Comparison of ENCODE assay signal across 19 cellular contexts in genomic region chr4:3524920-3525319, GRCh38. TPM values are rescaled to one million over a fixed set of nuclear protein-coding genes. Genes with fewer than 3 reads are reported as not detected.
DNase-seq lines count a peak whose midpoint lies in the region; ATAC-seq and TF ChIP-seq lines count a peak whose summit lies in the region.
"Had no signal": no experiment of that assay in that cellular context is flagged by ENCODE, and none has a peak within 500 bp of the region (broad histone marks: within the 10 kb centered on the region; RNA-seq: fewer than 3 reads in every experiment).

No MANE protein-coding gene starts in this region.

- ATAC-seq in GM21381 (IDR thresholded peaks at IDR 0.05; ENCODE audit: unreplicated experiment) = no peak
- ATAC-seq: PC-3 had no signal

- peak overlapping the region in 8 of 11 experiments; percentile 30 to 100 (median 99); a peak in 13 of 22 replicates for H3K4me2 ChIP-seq in BLaER1 treated with 17β-estradiol and CSF1 and Interleukin-3, amounts not matched to agents 10 nM and 100 nM

- no peak overlapping the region for H3K27ac ChIP-seq in BLaER1 treated with 17β-estradiol and CSF1 and Interleukin-3, amounts not matched to agents 10 nM and 100 nM
- no peak overlapping the region for H3K27ac ChIP-seq in sigmoid colon

- WGBS in sigmoid colon, 2 donors = 84 to 88% methylated on average over 19 of the region's 19 CpGs

- peaks cover 92 to 100% (median 97%) of the 10 kb centered on the region in 11 experiments for H4K20me1 ChIP-seq in BLaER1 treated with 17β-estradiol and CSF1 and Interleukin-3, amounts not matched to agents 10 nM and 100 nM

- no peaks in the 10 kb centered on the region for H3K9me3 ChIP-seq in BLaER1 treated with 17β-estradiol and CSF1 and Interleukin-3, amounts not matched to agents 10 nM and 100 nM (replicated peaks in 1 of 11)
- H3K9me3 ChIP-seq in sigmoid colon = no peaks in the 10 kb centered on the region

- H3K27me3 ChIP-seq in BLaER1 treated with 17β-estradiol and CSF1 and Interleukin-3, amounts not matched to agents 10 nM and 100 nM = no peaks in the 10 kb centered on the region
- H3K27me3 ChIP-seq in sigmoid colon = no peaks in the 10 kb centered on the region

- TF ChIP-seq EP300 in sigmoid colon (IDR thresholded peaks at IDR 0.05) = no peak

- peaks cover 36 to 80% (median 73%) of the 10 kb centered on the region in 10 experiments for H3K4me1 ChIP-seq in BLaER1 treated with 17β-estradiol and CSF1 and Interleukin-3, amounts not matched to agents 10 nM and 100 nM
- peaks cover 0 to 9% (median 7%) of the 10 kb centered on the region in 4 donors for H3K4me1 ChIP-seq in sigmoid colon

- intact Hi-C loops in sigmoid colon (cut with DNase I) = no loop called here

- no peak for TF ChIP-seq POLR2A in sigmoid colon (IDR thresholded peaks at IDR 0.05)

- peaks cover 58 to 94% (median 80%) of the 10 kb centered on the region in 11 experiments for H3K36me3 ChIP-seq in BLaER1 treated with 17β-estradiol and CSF1 and Interleukin-3, amounts not matched to agents 10 nM and 100 nM
- peaks cover 11 to 58% (median 37%) of the 10 kb centered on the region in 4 donors for H3K36me3 ChIP-seq in sigmoid colon

- TF ChIP-seq CTCF in sigmoid colon (IDR thresholded peaks at IDR 0.05) = no peak

- peak overlapping the region in 2 of 11 experiments; percentile 18 to 90; a peak in 2 of 22 replicates for H3K9ac ChIP-seq in BLaER1 treated with 17β-estradiol and CSF1 and Interleukin-3, amounts not matched to agents 10 nM and 100 nM

- DNase-seq in SK-N-DZ (ENCODE audit: low spot score) (peak; percentile 42), left kidney (ENCODE audit: low read depth, low spot score) (peak; percentile 54), sigmoid colon (peak; percentile 56), middle frontal gyrus (ENCODE audit: extremely low spot score, low spot score) (no peak)
- DNase-seq in activated CD4-positive, alpha-beta T cell treated with anti-CD3 and anti-CD28 coated beads, Interleukin-2, amount 50 U/mL, for 4 hours = no peak
- DNase-seq: ACHN, COR-L47, DMS 273 treated with DMSO at 0.1 percent for 48 hours, H7, Karpas-422, NCI-H1417 treated with DMSO at 0.1 percent for 48 hours, NCI-H187 treated with DMSO at 0.1 percent for 48 hours, NCI-H2227 treated with DMSO at 0.1 percent for 48 hours, NCI-H524 treated with DMSO at 0.1 percent for 48 hours, PC-3, RPMI8226, SHP77 treated with DMSO at 0.1 percent for 48 hours had no signal

- no peak overlapping the region for H3K4me3 ChIP-seq in BLaER1 treated with 17β-estradiol and CSF1 and Interleukin-3, amounts not matched to agents 10 nM and 100 nM
- H3K4me3 ChIP-seq in sigmoid colon = no peak overlapping the region

RNA-seq across cellular contexts. Expression of gene LRPAP1, which starts 7.3 kb away (rescaled TPM):
- 40.9 and 43.3 TPM in 2 replicates for polyA plus RNA-seq in SK-N-DZ (2014; cell fraction: cytosol; rRNA removed)
- polyA plus RNA-seq in SK-N-DZ (2014; cell fraction: nucleus; rRNA removed) = 27.2 and 40.4 TPM in 2 replicates
- 100 to 1,000 TPM in 2 of 4 donors, 10 to 100 TPM in 2; 85.3 to 127 (median 99.6) TPM for total RNA-seq in sigmoid colon
- polyA plus RNA-seq in sigmoid colon = 100 to 1,000 TPM in 1 of 3 donors, 10 to 100 TPM in 2; 25.2 to 123 (median 44.2) TPM

Comparison
In these comparisons a context has a peak if more than half of its experiments do, and no peak if none do; other contexts are left out.
1. DNase-seq: peak in SK-N-DZ (single experiment), left kidney (single experiment) and sigmoid colon (single experiment); none in middle frontal gyrus (single experiment) and activated CD4-positive, alpha-beta T cell treated with anti-CD3 and anti-CD28 coated beads, Interleukin-2, amount 50 U/mL, for 4 hours (0 of 2).